ENCODE assay signal across 29 cellular contexts in the genomic region with DNA sequence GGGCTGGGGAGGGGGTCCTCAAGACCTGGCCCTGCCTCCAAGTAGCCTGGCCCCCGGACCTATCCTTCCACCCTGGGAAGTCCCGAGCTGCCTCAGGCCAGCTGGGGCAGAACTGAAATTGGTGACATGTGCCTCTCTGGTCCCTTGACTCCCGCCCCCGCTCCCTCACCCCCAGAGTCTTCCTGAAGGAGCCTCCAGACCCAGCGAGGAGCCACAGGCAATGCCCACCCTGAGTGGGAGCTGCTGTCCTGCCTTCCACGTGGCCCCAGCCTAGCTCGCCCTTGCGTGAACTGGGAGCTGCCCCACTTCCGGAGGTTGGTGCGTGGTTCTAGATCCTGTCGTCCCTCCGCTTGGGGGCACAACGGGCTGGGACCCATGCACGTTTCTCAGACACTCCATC. TPM values are rescaled to one million over a fixed set of nuclear protein-coding genes. Genes with fewer than 3 reads are reported as not detected.
DNase-seq lines count a peak whose midpoint lies in the region; ATAC-seq and TF ChIP-seq lines count a peak whose summit lies in the region.
"Had no signal": no experiment of that assay in that cellular context is flagged by ENCODE, and none has a peak within 500 bp of the region (broad histone marks: within the 10 kb centered on the region; RNA-seq: fewer than 3 reads in every experiment).

No MANE protein-coding gene starts in this region.

- 59% methylated on average over 14 of the region's 14 CpGs for WGBS in right cardiac atrium

- H3K27me3 ChIP-seq in right cardiac atrium (ENCODE audit: control insufficient read depth, insufficient read depth) (no peaks in the 10 kb centered on the region), right atrium auricular region (no peaks in the 10 kb centered on the region), NT2/D1 (ENCODE audit: insufficient read depth, insufficient read length) (no peaks in the 10 kb centered on the region)
- H3K27me3 ChIP-seq: hepatocyte had no signal

- no peak overlapping the region for H3K4me3 ChIP-seq in right cardiac atrium (ENCODE audit: low read length)
- H3K4me3 ChIP-seq in right atrium auricular region, result no peak overlapping the region
- H3K4me3 ChIP-seq in NT2/D1 (ENCODE audit: insufficient read length, low read depth), result no peak overlapping the region
- H3K4me3 ChIP-seq: A549, gastroesophageal sphincter, hepatocyte, smooth muscle cell had no signal

- no peak for TF ChIP-seq CTCF in right atrium auricular region (IDR thresholded peaks at IDR 0.05)

- no peak overlapping the region for H3K27ac ChIP-seq in right cardiac atrium (ENCODE audit: low read length)
- H3K27ac ChIP-seq in right atrium auricular region, result no peak overlapping the region
- peak overlapping the region; percentile 42 for H3K27ac ChIP-seq in substantia nigra (ENCODE audit: low read depth, low read length, poor library complexity, severe bottlenecking)
- H3K27ac ChIP-seq: A549, gastroesophageal sphincter, hepatocyte, RWPE1, VCaP had no signal

- DNase-seq in right cardiac atrium (peak in 2 of 3 donors; percentile 28 to 38), right atrium auricular region (ENCODE audit: low spot score) (no peak), NT2/D1 (ENCODE audit: low read depth, low spot score) (no peak), left lobe of liver (ENCODE audit: low spot score) (no peak), substantia nigra (lab: John Stamatoyannopoulos, UW) (peak in 1 of 49 donors; percentile 23), NCI-H1092 treated with DMSO at 0.1 percent for 48 hours (lab: John Stamatoyannopoulos, UW) (no peak), medulla oblongata (ENCODE audit: extremely low spot score) (no peak), RKO (ENCODE audit: low spot score) (no peak)
- DNase-seq: activated CD4-positive, alpha-beta T cell treated with anti-CD3 and anti-CD28 coated beads, Interleukin-2, amount 10 ng/mL, durations not matched to agents 24 days and 14 days; activated naive CD8-positive, alpha-beta T cell treated with anti-CD3 and anti-CD28 coated beads, Interleukin-2, amount 50 U/mL, for 24 hours; activated T-cell treated with anti-CD3 and anti-CD28 coated beads, Interleukin-2, amount 50 U/mL, for 48 hours; cerebellar nuclear complex; IMR-90; left colon; naive thymus-derived CD8-positive, alpha-beta T cell; NCI-H2029 treated with DMSO at 0.1 percent for 48 hours; NCI-H226; NCI-H69; stimulated activated CD4-positive, alpha-beta T cell treated with anti-CD3 and anti-CD28 coated beads, Interleukin-2, amount 100 ng/mL, for 24 hours had no signal

- intact Hi-C loops in right cardiac atrium (cut with DNase I), result no loop called here

- ATAC-seq in right cardiac atrium (no peak), left lobe of liver (peak; percentile 10)
- ATAC-seq: gastroesophageal sphincter; left colon; naive thymus-derived CD8-positive, alpha-beta T cell had no signal

- H3K4me1 ChIP-seq in right cardiac atrium (ENCODE audit: control insufficient read depth, insufficient read depth, low read length), result no peaks in the 10 kb centered on the region
- no peaks in the 10 kb centered on the region for H3K4me1 ChIP-seq in right atrium auricular region
- peaks cover 9% of the 10 kb centered on the region for H3K4me1 ChIP-seq in NT2/D1 (ENCODE audit: insufficient read depth, insufficient read length)
- H3K4me1 ChIP-seq: A549, gastroesophageal sphincter had no signal

- H3K36me3 ChIP-seq in right atrium auricular region, result no peaks in the 10 kb centered on the region
- H3K36me3 ChIP-seq in NT2/D1 (ENCODE audit: insufficient read depth, insufficient read length, low read length), result no peaks in the 10 kb centered on the region
- H3K36me3 ChIP-seq: gastroesophageal sphincter had no signal

- H3K9ac ChIP-seq in NT2/D1 (ENCODE audit: insufficient read length, low read depth), result peak overlapping the region; percentile 42

- H3K9me3 ChIP-seq in right cardiac atrium (ENCODE audit: control insufficient read depth, low read length) (no peaks in the 10 kb centered on the region), right atrium auricular region (no peaks in the 10 kb centered on the region), NT2/D1 (ENCODE audit: insufficient read depth, low read length) (no peaks in the 10 kb centered on the region)
- H3K9me3 ChIP-seq: A549, gastroesophageal sphincter had no signal

RNA-seq across cellular contexts. Expression of a gene that starts 34.6 kb away (rescaled TPM):
- 1 to 10 TPM; 2.1 to 5.2 (median 3.3) TPM for total RNA-seq in right cardiac atrium
- 8.7 TPM for polyA plus RNA-seq in right cardiac atrium
- total RNA-seq in right atrium auricular region, result 10 to 100 TPM in 1 of 2 donors, 1 to 10 TPM in 1; 1.3 to 11.0 TPM
- 185 TPM for total RNA-seq in left lobe of liver
- total RNA-seq: endothelial cell of umbilical vein had no signal
- polyA plus RNA-seq: fibroblast of lung had no signal

RNA-seq across cellular contexts. Expression of a gene that starts 42.1 kb away (rescaled TPM):
- total RNA-seq in right cardiac atrium (not detected), right atrium auricular region (under 1 TPM in 1 of 2 donors, not detected in 1; 0.79 TPM), left lobe of liver (not detected)
- 0.70 TPM for polyA plus RNA-seq in right cardiac atrium
- total RNA-seq: activated CD4-positive, alpha-beta T cell treated with anti-CD3 and anti-CD28 coated beads, Interleukin-2, amount 10 ng/mL, durations not matched to agents 24 days and 14 days; activated CD8-positive, alpha-beta memory T cell treated with anti-CD3 and anti-CD28 coated beads for 36 hours; endothelial cell of umbilical vein; fibroblast of lung; gastroesophageal sphincter; IMR-90; naive thymus-derived CD8-positive, alpha-beta T cell; osteoblast; smooth muscle cell had no signal
- polyA plus RNA-seq: endothelial cell of umbilical vein; fibroblast of lung; IMR-90; naive thymus-derived CD8-positive, alpha-beta T cell had no signal

Comparison
In these comparisons a context has a peak if more than half of its experiments do, and no peak if none do; other contexts are left out.
1. DNase-seq: peak in right cardiac atrium (2 of 3); none in right atrium auricular region (single experiment), NT2/D1 (single experiment), left lobe of liver (single experiment), NCI-H1092 treated with DMSO at 0.1 percent for 48 hours (single experiment), medulla oblongata (single experiment) and RKO (single experiment).
2. RNA of a gene that starts 34.6 kb away (total RNA-seq): 185 TPM in left lobe of liver (single experiment); 1.3 to 11.0 TPM in right atrium auricular region and 2.1 to 5.2 TPM in right cardiac atrium; every median in the first group is over 10 times any median in the second.